16 cellular contexts compared by ENCODE assay signal in the genomic region with DNA sequence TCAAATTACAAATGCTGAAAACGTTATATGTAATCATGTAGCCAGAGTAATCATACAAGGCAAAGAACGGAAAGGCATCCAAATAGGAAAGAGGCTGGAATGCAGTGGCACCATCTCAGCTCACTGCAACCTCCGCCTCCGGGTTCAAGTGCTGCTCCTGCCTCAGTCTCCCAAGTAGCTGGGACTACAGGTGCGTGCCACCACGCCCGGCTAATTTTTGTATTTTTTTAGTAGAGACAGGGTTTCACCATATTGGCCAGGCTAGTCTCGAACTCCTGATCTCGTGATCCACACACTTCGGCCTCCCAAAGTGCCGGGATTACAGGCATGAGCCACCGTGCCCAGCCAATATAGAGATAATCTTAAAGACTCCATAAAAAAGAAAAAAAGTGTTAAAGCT. TPM values are rescaled to one million over a fixed set of nuclear protein-coding genes. Genes with fewer than 3 reads are reported as not detected.
A peak's percentile ranks its signal among the peaks of the same experiment; 100 is the strongest.
DNase-seq lines count a peak whose midpoint lies in the region; ATAC-seq and TF ChIP-seq lines count a peak whose summit lies in the region.
"Not testable (repeated sequence)": the region's sequence is repeated elsewhere in the genome, so short reads cannot be mapped to it uniquely, and the experiment has no call there.
"Had no signal": no experiment of that assay in that cellular context is flagged by ENCODE, and none has a peak within 500 bp of the region (broad histone marks: within the 10 kb centered on the region; RNA-seq: fewer than 3 reads in every experiment).

No MANE protein-coding gene starts in this region.

- not testable (repeated sequence) for TF ChIP-seq CTCF in sigmoid colon (IDR thresholded peaks at IDR 0.05); spleen (IDR thresholded peaks at IDR 0.05 in 8 of 11, conservative IDR thresholded peaks at IDR 0.05 in 3 of 11)

- TF ChIP-seq POLR2A in sigmoid colon (IDR thresholded peaks at IDR 0.05); spleen (IDR thresholded peaks at IDR 0.05): not testable (repeated sequence)

- WGBS in sigmoid colon, 2 donors: 89 to 92% methylated on average over 8 of the region's 12 CpGs
- 84 to 87% (median 86%) methylated on average over 7 to 8 of the region's 12 CpGs; no CpG with 5 or more reads in 2 of the 5 donors for WGBS in spleen, 5 donors

- H3K36me3 ChIP-seq in sigmoid colon, spleen: not testable (repeated sequence)

- not testable (repeated sequence) for H3K27ac ChIP-seq in sigmoid colon, spleen

- not testable (repeated sequence) for TF ChIP-seq EP300 in sigmoid colon (IDR thresholded peaks at IDR 0.05)

- intact Hi-C loops in left ventricle myocardium superior (cut with micrococcal nuclease); sigmoid colon (cut with DNase I); spleen (cut with DNase I; ENCODE audit: low total_unique reads): not testable (repeated sequence)

- peak; percentile 59 for DNase-seq in activated effector memory CD4-positive, alpha-beta T cell treated with anti-CD3 and anti-CD28 coated beads, Interleukin-2, amount 50 U/mL, for 16 hours
- DNase-seq in left ventricle myocardium superior (peak; percentile 10), sigmoid colon (peak; percentile 49), spleen (peak; percentile 52)

- not testable (repeated sequence) for H3K9me3 ChIP-seq in sigmoid colon, spleen

- H3K27me3 ChIP-seq in sigmoid colon; spleen (replicated peaks in 1 of 7): not testable (repeated sequence)

- H3K4me1 ChIP-seq in sigmoid colon, spleen: not testable (repeated sequence)

- not testable (repeated sequence) for H3K4me3 ChIP-seq in sigmoid colon, spleen

- ATAC-seq in left ventricle myocardium superior: not testable (repeated sequence)

RNA-seq across cellular contexts. Expression of a gene that starts 20.4 kb away (rescaled TPM):
- total RNA-seq in left ventricle myocardium superior (not detected), sigmoid colon (under 1 TPM in 1 of 4 donors, not detected in 3; 0.33 TPM), spleen (1 to 10 TPM in 1 of 7 donors, under 1 TPM in 2, not detected in 4; 0.52 to 1.1 (median 0.72) TPM)
- polyA plus RNA-seq in sigmoid colon (under 1 TPM in 2 of 3 donors, not detected in 1; 0.03 to 0.60 TPM), spleen (not detected)
- total RNA-seq: A673; B cell; Caco-2; Calu3; CD4-positive, alpha-beta memory T cell; CD4-positive, alpha-beta T cell; CD4-positive, CD25-positive, alpha-beta regulatory T cell; CD8-positive, alpha-beta memory T cell; CD8-positive, alpha-beta T cell had no signal
- polyA plus RNA-seq: AG04450; BJ; CD14-positive monocyte; CD4-positive, alpha-beta memory T cell; CD4-positive, CD25-positive, alpha-beta regulatory T cell; CD8-positive, alpha-beta memory T cell had no signal
